In the genomic region with DNA sequence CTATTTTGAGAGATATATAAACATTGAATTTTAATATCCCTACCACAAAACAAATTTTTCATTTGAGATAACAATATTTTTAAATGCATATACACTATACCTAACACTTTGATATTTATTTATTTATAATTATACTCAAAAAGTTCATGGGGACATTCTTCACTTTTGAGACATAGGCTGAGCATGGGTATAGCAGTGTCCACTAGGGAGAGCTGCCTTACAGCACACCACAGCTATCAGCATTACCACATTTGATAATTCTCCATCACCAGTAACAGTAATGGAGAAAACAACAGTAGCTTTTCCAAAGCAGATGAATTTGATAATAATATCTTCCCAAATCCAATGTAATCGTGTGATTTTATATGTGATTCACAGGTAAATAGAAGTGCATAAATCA, we compare ENCODE assay signal across 9 cellular contexts.
DNase-seq lines count a peak whose midpoint lies in the region; ATAC-seq and TF ChIP-seq lines count a peak whose summit lies in the region.
"Had no signal": no experiment of that assay in that cellular context is flagged by ENCODE, and none has a peak within 500 bp of the region (broad histone marks: within the 10 kb centered on the region; RNA-seq: fewer than 3 reads in every experiment).

No MANE protein-coding gene starts in this region.

- TF ChIP-seq POLR2A in upper lobe of left lung (IDR thresholded peaks at IDR 0.05), result no peak

- H3K27ac ChIP-seq in VCaP (no peak overlapping the region), left lung (no peak overlapping the region), upper lobe of left lung (no peak overlapping the region)
- H3K27ac ChIP-seq: KMS-11 had no signal

- no peak overlapping the region for H3K4me3 ChIP-seq in left lung
- no peak overlapping the region for H3K4me3 ChIP-seq in upper lobe of left lung

- H3K36me3 ChIP-seq in left lung, result no peaks in the 10 kb centered on the region
- H3K36me3 ChIP-seq in upper lobe of left lung, result no peaks in the 10 kb centered on the region

- peak; percentile 67 for TF ChIP-seq CTCF in VCaP (conservative IDR thresholded peaks at IDR 0.05)
- peak in 1 of 2 donors; percentile 34 for TF ChIP-seq CTCF in left lung (IDR thresholded peaks at IDR 0.05)
- peak in 3 of 6 experiments; percentile 21 to 27 (median 21) for TF ChIP-seq CTCF in upper lobe of left lung (IDR thresholded peaks at IDR 0.05)

- no peaks in the 10 kb centered on the region for H3K27me3 ChIP-seq in left lung
- no peaks in the 10 kb centered on the region for H3K27me3 ChIP-seq in upper lobe of left lung

- no peaks in the 10 kb centered on the region for H3K9me3 ChIP-seq in left lung
- no peaks in the 10 kb centered on the region for H3K9me3 ChIP-seq in upper lobe of left lung

- intact Hi-C loops in left lung (cut with DNase I), result no loop called here

- H3K4me1 ChIP-seq in left lung (peaks cover 0 to 8% of the 10 kb centered on the region in 2 donors), upper lobe of left lung (peaks cover 0 to 10% (median 3%) of the 10 kb centered on the region in 4 donors)

- ATAC-seq in HG02852 (IDR thresholded peaks at IDR 0.05; ENCODE audit: unreplicated experiment) (peak; percentile 52), left lung (peak; percentile 63), GM19452 (IDR thresholded peaks at IDR 0.05; ENCODE audit: unreplicated experiment) (no peak), upper lobe of left lung (ENCODE audit: low FRiP score in 2 of 2) (no peak)

- WGBS in upper lobe of left lung, 2 donors, result 61 to 72% methylated on average over 1 of the region's 1 CpG

- DNase-seq in DMS114 treated with DMSO at 0.1 percent for 48 hours (lab: John Stamatoyannopoulos, UW; ENCODE audit: unreplicated experiment) (peak; percentile 11), left lung (no peak), upper lobe of left lung (no peak), T1000 (lab: John Stamatoyannopoulos, UW) (no peak)
- DNase-seq in activated effector memory CD4-positive, alpha-beta T cell treated with anti-CD3 and anti-CD28 coated beads, Interleukin-2, amount 50 U/mL, for 16 hours, result no peak

- no peak for TF ChIP-seq EP300 in upper lobe of left lung (IDR thresholded peaks at IDR 0.05)

Comparison
In these comparisons a context has a peak if more than half of its experiments do, and no peak if none do; other contexts are left out.
1. ATAC-seq: peak in HG02852 (single experiment) and left lung (single experiment); none in GM19452 (single experiment) and upper lobe of left lung (0 of 2).